ENCODE assay signal across 11 cellular contexts in the genomic region with DNA sequence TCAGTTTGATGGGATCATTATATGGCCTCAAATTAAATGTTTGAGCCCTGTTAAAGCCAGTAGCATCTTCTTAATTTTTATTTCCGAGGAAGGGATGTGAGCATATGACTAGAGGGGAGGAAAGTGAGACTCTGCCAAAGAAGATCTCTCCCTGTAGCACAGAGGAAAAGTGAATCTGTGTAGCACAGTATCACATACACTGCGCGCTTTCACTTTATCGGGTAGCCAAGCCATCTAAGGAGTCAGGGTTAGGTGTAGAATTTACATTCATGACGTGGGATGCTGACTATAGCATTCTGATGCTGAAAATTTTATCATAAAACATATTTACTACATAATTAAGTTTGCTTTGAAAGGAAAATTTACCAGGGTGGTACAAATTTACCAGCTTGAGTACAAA. TPM values are rescaled to one million over a fixed set of nuclear protein-coding genes. Genes with fewer than 3 reads are reported as not detected.
DNase-seq lines count a peak whose midpoint lies in the region; ATAC-seq and TF ChIP-seq lines count a peak whose summit lies in the region.
"Had no signal": no experiment of that assay in that cellular context is flagged by ENCODE, and none has a peak within 500 bp of the region (broad histone marks: within the 10 kb centered on the region; RNA-seq: fewer than 3 reads in every experiment).

No MANE protein-coding gene starts in this region.

- no peaks in the 10 kb centered on the region for H3F3A ChIP-seq in Loucy (ENCODE audit: low read depth)

- peaks cover 12% of the 10 kb centered on the region for H4K20me1 ChIP-seq in Loucy (ENCODE audit: insufficient read depth, low read length, poor library complexity, severe bottlenecking)

- ATAC-seq in CD4-positive, alpha-beta T cell (ENCODE audit: poor library complexity): peak; percentile 47
- no peak for ATAC-seq in activated naive CD8-positive, alpha-beta T cell treated with anti-CD3 and anti-CD28 coated beads, Interleukin-2, amount 10 ng/mL, durations not matched to agents 7 days and 5 days (ENCODE audit: low read depth)
- no peak for ATAC-seq in HG03571 (IDR thresholded peaks at IDR 0.05; ENCODE audit: unreplicated experiment)
- ATAC-seq in GM18867 (IDR thresholded peaks at IDR 0.05; ENCODE audit: unreplicated experiment): no peak

- 96% methylated on average over 5 of the region's 5 CpGs for WGBS in prostate gland

- H3K9me3 ChIP-seq in CD4-positive, alpha-beta T cell (ENCODE audit: control insufficient read depth, low read length): no peaks in the 10 kb centered on the region
- no peaks in the 10 kb centered on the region for H3K9me3 ChIP-seq in Loucy (ENCODE audit: insufficient read depth, low read depth, low read length)
- H3K9me3 ChIP-seq in prostate gland: no peaks in the 10 kb centered on the region
- H3K9me3 ChIP-seq: testis had no signal

- H3K4me1 Mint-ChIP-seq in CD4-positive, alpha-beta T cell (ENCODE audit: low read depth): peaks cover 65% of the 10 kb centered on the region
- H3K4me1 Mint-ChIP-seq in activated naive CD8-positive, alpha-beta T cell treated with anti-CD3 and anti-CD28 coated beads, Interleukin-2, amount 10 ng/mL, durations not matched to agents 7 days and 5 days: peaks cover 48% of the 10 kb centered on the region
- H3K4me1 Mint-ChIP-seq in nephron: peaks cover 35% of the 10 kb centered on the region

- peak overlapping the region; percentile 90 for H3K27ac ChIP-seq in CD4-positive, alpha-beta T cell (ENCODE audit: low read depth, low read length)
- H3K27ac ChIP-seq in prostate gland: no peak overlapping the region
- H3K27ac ChIP-seq: testis had no signal

- H3K4me3 Mint-ChIP-seq in CD4-positive, alpha-beta T cell: peak overlapping the region; percentile 89
- H3K4me3 Mint-ChIP-seq in activated naive CD8-positive, alpha-beta T cell treated with anti-CD3 and anti-CD28 coated beads, Interleukin-2, amount 10 ng/mL, durations not matched to agents 7 days and 5 days: peak overlapping the region; percentile 95
- H3K4me3 Mint-ChIP-seq in nephron: peak overlapping the region; percentile 84 to 95 (median 88)

- no peak overlapping the region for H2AFZ ChIP-seq in Loucy (ENCODE audit: low read length)

- H3K4me1 ChIP-seq in Loucy (ENCODE audit: insufficient read depth, low read length, poor library complexity, severe bottlenecking) (peaks cover 62% of the 10 kb centered on the region), prostate gland (replicated peaks) (no peaks in the 10 kb centered on the region)

- peak overlapping the region; percentile 75 for H3K9ac ChIP-seq in Loucy (ENCODE audit: low read depth, low read length, poor library complexity, severe bottlenecking)

- no peaks in the 10 kb centered on the region for H3K9me2 ChIP-seq in Loucy (replicated peaks; ENCODE audit: low read depth, low read length)

- peaks cover 12% of the 10 kb centered on the region; the same call in 1 of the 2 replicates for H3K36me3 ChIP-seq in Loucy (ENCODE audit: insufficient read depth, low read length)
- H3K36me3 ChIP-seq in prostate gland: no peaks in the 10 kb centered on the region

- H3K27me3 Mint-ChIP-seq in CD4-positive, alpha-beta T cell: no peaks in the 10 kb centered on the region
- no peaks in the 10 kb centered on the region for H3K27me3 Mint-ChIP-seq in activated naive CD8-positive, alpha-beta T cell treated with anti-CD3 and anti-CD28 coated beads, Interleukin-2, amount 10 ng/mL, durations not matched to agents 7 days and 5 days
- peaks cover 3% of the 10 kb centered on the region for H3K27me3 Mint-ChIP-seq in nephron (ENCODE audit: low read depth)

- H3K4me3 ChIP-seq in Loucy (ENCODE audit: low read length, poor library complexity, severe bottlenecking) (peak overlapping the region; percentile 73), prostate gland (no peak overlapping the region)
- H3K4me3 ChIP-seq: testis had no signal

- DNase-seq in CD4-positive, alpha-beta T cell: peak in 3 of 10 experiments; percentile 8 to 35 (median 11)
- no peak for DNase-seq in activated naive CD8-positive, alpha-beta T cell treated with anti-CD3 and anti-CD28 coated beads, Interleukin-2, amount 10 ng/mL, durations not matched to agents 7 days and 5 days
- DNase-seq in superior temporal gyrus (ENCODE audit: extremely low spot score): no peak
- no peak for DNase-seq in prostate gland (ENCODE audit: low spot score)
- DNase-seq: hypothalamus, KG1, testis had no signal

- CTCF ChIA-PET in CD4-positive, alpha-beta T cell (lab: Charles Lee): interaction anchor here (2.2 kb wide), 1 partner anchor 19 kb away, joined by 11 read pairs; no protein-coding TSS in a partner anchor

- no peak for TF ChIP-seq POLR2A in prostate gland (IDR thresholded peaks at IDR 0.05)

- peaks cover 38% of the 10 kb centered on the region for H3K36me3 Mint-ChIP-seq in CD4-positive, alpha-beta T cell (ENCODE audit: low read depth)
- peaks cover 15% of the 10 kb centered on the region for H3K36me3 Mint-ChIP-seq in activated naive CD8-positive, alpha-beta T cell treated with anti-CD3 and anti-CD28 coated beads, Interleukin-2, amount 10 ng/mL, durations not matched to agents 7 days and 5 days
- H3K36me3 Mint-ChIP-seq in nephron (ENCODE audit: low read depth): peaks cover 19% of the 10 kb centered on the region

- H3K9me3 Mint-ChIP-seq in CD4-positive, alpha-beta T cell: no peaks in the 10 kb centered on the region
- H3K9me3 Mint-ChIP-seq in activated naive CD8-positive, alpha-beta T cell treated with anti-CD3 and anti-CD28 coated beads, Interleukin-2, amount 10 ng/mL, durations not matched to agents 7 days and 5 days: no peaks in the 10 kb centered on the region
- H3K9me3 Mint-ChIP-seq in nephron: no peaks in the 10 kb centered on the region

- H3K79me2 ChIP-seq in Loucy (ENCODE audit: insufficient read depth, low read length): peaks cover 89% of the 10 kb centered on the region

- intact Hi-C loops in CD4-positive, alpha-beta T cell (cut with DNase I, micrococcal nuclease): loop anchor here (5.0 kb wide), 3 partner anchors 38 to 213 kb away; partner anchors contain the start of gene LRRC8C (in 1 of the 2)
- intact Hi-C loops in prostate gland (cut with DNase I): loop anchor here (5.0 kb wide), 1 partner anchor 142 kb away; no protein-coding TSS in a partner anchor

- no peaks in the 10 kb centered on the region for H3K27me3 ChIP-seq in CD4-positive, alpha-beta T cell (ENCODE audit: control insufficient read depth, insufficient read depth, low read length)
- H3K27me3 ChIP-seq in Loucy (ENCODE audit: insufficient read depth, low read length, poor library complexity, severe bottlenecking) (no peaks in the 10 kb centered on the region), prostate gland (replicated peaks; ENCODE audit: insufficient read depth) (no peaks in the 10 kb centered on the region)
- H3K27me3 ChIP-seq: testis had no signal

- peak overlapping the region; percentile 84 for H3K4me2 ChIP-seq in Loucy (ENCODE audit: low read depth, low read length, poor library complexity, severe bottlenecking)

- H3K27ac Mint-ChIP-seq in CD4-positive, alpha-beta T cell: peak overlapping the region; percentile 95
- peak overlapping the region; percentile 95 for H3K27ac Mint-ChIP-seq in activated naive CD8-positive, alpha-beta T cell treated with anti-CD3 and anti-CD28 coated beads, Interleukin-2, amount 10 ng/mL, durations not matched to agents 7 days and 5 days
- no peak overlapping the region for H3K27ac Mint-ChIP-seq in nephron

- POLR2A ChIA-PET in CD4-positive, alpha-beta T cell (lab: Charles Lee): interaction anchor here (1.4 to 4.4 kb wide), 6 partner anchors 13 to 234 kb away, joined by 6 to 59 read pairs (median 8); no protein-coding TSS in a partner anchor
- POLR2A ChIA-PET in activated naive CD8-positive, alpha-beta T cell treated with anti-CD3 and anti-CD28 coated beads, Interleukin-2, amount 10 ng/mL, durations not matched to agents 7 days and 5 days (lab: Charles Lee): no interaction called here

- TF ChIP-seq CTCF in CD4-positive, alpha-beta T cell (IDR thresholded peaks at IDR 0.05): no peak
- no peak for TF ChIP-seq CTCF in Loucy (conservative IDR thresholded peaks at IDR 0.05; ENCODE audit: low read length)
- TF ChIP-seq CTCF in nephron (IDR thresholded peaks at IDR 0.05; ENCODE audit: unreplicated experiment in 3 of 3): no peak
- no peak for TF ChIP-seq CTCF in prostate gland (IDR thresholded peaks at IDR 0.05)

RNA-seq across cellular contexts. Expression of gene LRRC8D, which starts 24.0 kb away (rescaled TPM):
- 10 to 100 TPM; 15.5 to 18.2 TPM for total RNA-seq in CD4-positive, alpha-beta T cell
- 10 to 100 TPM; 25.1 to 26.0 TPM for total RNA-seq in activated naive CD8-positive, alpha-beta T cell treated with anti-CD3 and anti-CD28 coated beads, Interleukin-2, amount 10 ng/mL, durations not matched to agents 7 days and 5 days
- 10 to 100 TPM in 1 of 2 donors, 1 to 10 TPM in 1; 8.5 to 49.6 TPM for total RNA-seq in prostate gland

Comparison
In these comparisons a context has a peak if more than half of its experiments do, and no peak if none do; other contexts are left out.
1. H3K27ac Mint-ChIP-seq: peak in CD4-positive, alpha-beta T cell (single experiment) and activated naive CD8-positive, alpha-beta T cell treated with anti-CD3 and anti-CD28 coated beads, Interleukin-2, amount 10 ng/mL, durations not matched to agents 7 days and 5 days (single experiment); none in nephron (0 of 3).
2. Peak in every context shown above with its lines, with median percentiles within 50 percentile points of each other: H3K4me3 Mint-ChIP-seq.